8 cellular contexts compared by ENCODE assay signal in genomic region chr22:36330655-36331305, GRCh38. TPM values are rescaled to one million over a fixed set of nuclear protein-coding genes. Genes with fewer than 3 reads are reported as not detected.
DNase-seq lines count a peak whose midpoint lies in the region; ATAC-seq and TF ChIP-seq lines count a peak whose summit lies in the region.

No MANE protein-coding gene starts in this region.

- peak overlapping the region; percentile 90 for H3K4me3 Mint-ChIP-seq in T-helper 1 cell treated with Interleukin-12 subunit alpha and Interleukin-12 subunit beta and Interleukin-4 antibody, amounts not matched to agents 30 μg/mL and 1 μg/mL, for 36 hours

- H3K4me1 ChIP-seq in parathyroid adenoma: peaks cover 16% of the 10 kb centered on the region

- H3K27me3 ChIP-seq in parathyroid adenoma (ENCODE audit: control insufficient read depth, insufficient read depth, low read length): no peaks in the 10 kb centered on the region

- H3K79me2 ChIP-seq in parathyroid adenoma: peaks cover 30% of the 10 kb centered on the region

- H3K9me3 Mint-ChIP-seq in T-helper 1 cell treated with Interleukin-12 subunit alpha and Interleukin-12 subunit beta and Interleukin-4 antibody, amounts not matched to agents 30 μg/mL and 1 μg/mL, for 36 hours: no peaks in the 10 kb centered on the region

- no peak overlapping the region for H3K4me2 ChIP-seq in parathyroid adenoma (ENCODE audit: low read length)

- peaks cover 71% of the 10 kb centered on the region for H3K36me3 Mint-ChIP-seq in T-helper 1 cell treated with Interleukin-12 subunit alpha and Interleukin-12 subunit beta and Interleukin-4 antibody, amounts not matched to agents 30 μg/mL and 1 μg/mL, for 36 hours (ENCODE audit: low read depth)

- H3K4me1 Mint-ChIP-seq in T-helper 1 cell treated with Interleukin-12 subunit alpha and Interleukin-12 subunit beta and Interleukin-4 antibody, amounts not matched to agents 30 μg/mL and 1 μg/mL, for 36 hours (ENCODE audit: low read depth): peaks cover 89% of the 10 kb centered on the region

- H3K4me3 ChIP-seq in parathyroid adenoma (ENCODE audit: low read depth, low read length): no peak overlapping the region

- no peak overlapping the region for H2AFZ ChIP-seq in parathyroid adenoma

- H3K36me3 ChIP-seq in parathyroid adenoma (ENCODE audit: control insufficient read depth, insufficient read depth, low read length): no peaks in the 10 kb centered on the region

- H3K27ac Mint-ChIP-seq in T-helper 1 cell treated with Interleukin-12 subunit alpha and Interleukin-12 subunit beta and Interleukin-4 antibody, amounts not matched to agents 30 μg/mL and 1 μg/mL, for 36 hours: peak overlapping the region; percentile 100

- no peak for ATAC-seq in HG03159 (IDR thresholded peaks at IDR 0.05; ENCODE audit: unreplicated experiment)
- ATAC-seq in GM19467 (IDR thresholded peaks at IDR 0.05; ENCODE audit: unreplicated experiment): no peak
- no peak for ATAC-seq in esophagus mucosa

- H3K27me3 Mint-ChIP-seq in T-helper 1 cell treated with Interleukin-12 subunit alpha and Interleukin-12 subunit beta and Interleukin-4 antibody, amounts not matched to agents 30 μg/mL and 1 μg/mL, for 36 hours (ENCODE audit: low read depth): no peaks in the 10 kb centered on the region

- H3K9ac ChIP-seq in parathyroid adenoma: no peak overlapping the region

- DNase-seq in HCEC 1CT (peak; percentile 80), fibroblast of gingiva (ENCODE audit: low read depth) (peak; percentile 34), foreskin melanocyte (no peak)

- peak overlapping the region; percentile 74 for H3K27ac ChIP-seq in parathyroid adenoma

- no peaks in the 10 kb centered on the region for H3K9me3 ChIP-seq in parathyroid adenoma (ENCODE audit: control insufficient read depth, low read length)

- TF ChIP-seq CTCF in parathyroid adenoma (IDR thresholded peaks at IDR 0.05): no peak

RNA-seq across cellular contexts. Expression of gene MYH9, which starts 57.0 kb away (rescaled TPM):
- 487 TPM for total RNA-seq in esophagus mucosa
